Comparison of ENCODE assay signal across 18 cellular contexts in the genomic region with DNA sequence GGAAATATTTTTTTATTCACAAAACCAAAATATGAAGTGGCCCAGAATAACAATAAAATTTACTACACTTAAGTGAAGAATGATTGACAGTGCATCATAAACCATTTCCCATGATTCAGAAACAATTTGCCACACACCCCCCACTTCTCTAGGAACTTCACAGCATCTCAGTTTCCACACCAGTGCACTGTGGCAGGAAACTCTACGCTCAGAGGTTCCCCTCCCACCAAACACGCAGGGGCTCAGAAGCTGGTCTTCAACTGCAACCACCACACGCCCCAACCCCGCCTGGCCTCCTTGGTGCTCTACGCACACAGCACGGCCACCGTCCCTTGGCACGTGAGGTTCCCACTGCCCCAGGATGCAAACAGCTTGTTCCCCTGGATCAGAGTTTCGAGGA.
DNase-seq lines count a peak whose midpoint lies in the region; ATAC-seq, FAIRE-seq and TF ChIP-seq lines count a peak whose summit lies in the region.
"Had no signal": no experiment of that assay in that cellular context is flagged by ENCODE, and none has a peak within 500 bp of the region (broad histone marks: within the 10 kb centered on the region; RNA-seq: fewer than 3 reads in every experiment).

No MANE protein-coding gene starts in this region.

- H4K8ac ChIP-seq in neuronal stem cell (ENCODE audit: low read depth, low read length), result no peak overlapping the region

- ATAC-seq in right lobe of liver (no peak), HepG2 (no peak), K562 (no peak), GM18511 (IDR thresholded peaks at IDR 0.05; ENCODE audit: unreplicated experiment) (no peak)
- ATAC-seq: left colon had no signal

- TF ChIP-seq EP300 in HepG2 (IDR thresholded peaks at IDR 0.05; ENCODE audit: low read depth in 2 of 2, low read length in 2 of 2) (no peak), HepG2 (CRISPR knock-in tag; IDR thresholded peaks at IDR 0.05; ENCODE audit: borderline replicate concordance) (no peak), K562 (IDR thresholded peaks at IDR 0.05; ENCODE audit: low read length) (no peak)

- WGBS in right lobe of liver (ENCODE audit: insufficient coverage, low coverage, low lambda C conversion rate, missing lambda C conversion rate), result 81% methylated on average over 8 of the region's 9 CpGs
- WGBS in HepG2 (ENCODE audit: low lambda C conversion rate), result 56% methylated on average over 5 of the region's 9 CpGs
- 82% methylated on average over 9 of the region's 9 CpGs for WGBS in K562 (ENCODE audit: insufficient coverage, low coverage, missing lambda C conversion rate)
- no CpG with 5 or more reads among the region's 9 CpGs for WGBS in neuronal stem cell (ENCODE audit: extremely low coverage in 2 of 2, insufficient read length in 2 of 2, insufficient replicate concordance in 1 of 2), 2 donors

- H2BK15ac ChIP-seq in neuronal stem cell (ENCODE audit: low read length), result no peak overlapping the region

- H3K18ac ChIP-seq in neuronal stem cell (ENCODE audit: low read length), result no peak overlapping the region

- H3K4ac ChIP-seq in neuronal stem cell (ENCODE audit: low read length), result no peak overlapping the region

- DNase-seq in right lobe of liver, result peak in 2 of 3 donors; percentile 43 to 44
- DNase-seq in HepG2 (ENCODE audit: low spot score), result no peak
- DNase-seq in K562 (ENCODE audit: extremely low read depth in 1 of 4, low spot score in 3 of 4), result no peak
- DNase-seq in neuronal stem cell (ENCODE audit: low spot score), result no peak
- DNase-seq in NCI-H1694 treated with DMSO at 0.1 percent for 48 hours (lab: John Stamatoyannopoulos, UW), result no peak
- DNase-seq in foreskin fibroblast, result no peak
- DNase-seq in stimulated activated CD4-positive, alpha-beta T cell treated with anti-CD3 and anti-CD28 coated beads, Interleukin-2, amount 100 ng/mL, for 48 hours, result no peak
- DNase-seq: anterior cingulate cortex, Calu3, cerebellar nuclear complex, left colon, NCI-H187 treated with DMSO at 0.1 percent for 48 hours, NCI-H510A had no signal

- H3K4me2 ChIP-seq in HepG2 (ENCODE audit: low read depth, low read length) (no peak overlapping the region), K562 (ENCODE audit: insufficient read depth, low read length) (no peak overlapping the region), neuronal stem cell (ENCODE audit: insufficient read depth, low read length, poor library complexity, severe bottlenecking) (no peak overlapping the region)

- POLR2A ChIA-PET in HepG2 (lab: Yijun Ruan, JAX) (no interaction called here), K562 (lab: Yijun Ruan, JAX) (interaction anchor here (0.6 kb wide), 1 partner anchor 1391 kb away, joined by 3 read pairs; no protein-coding TSS in a partner anchor)

- no peak overlapping the region for H3K23ac ChIP-seq in neuronal stem cell (ENCODE audit: low read depth, low read length, poor library complexity)

- no peaks in the 10 kb centered on the region for H3K4me1 ChIP-seq in right lobe of liver
- peaks cover 9% of the 10 kb centered on the region for H3K4me1 ChIP-seq in HepG2 (ENCODE audit: insufficient read depth, low read length)
- peaks cover 0 to 39% of the 10 kb centered on the region in 2 experiments; a peak in 2 of 5 replicates for H3K4me1 ChIP-seq in K562 (replicated peaks in 1 of 2; ENCODE audit: control insufficient read depth in 2 of 2, insufficient read depth in 2 of 2, low read length in 2 of 2)
- peaks cover 0 to 5% of the 10 kb centered on the region in 2 donors for H3K4me1 ChIP-seq in neuronal stem cell (ENCODE audit: control insufficient read depth in 2 of 2, insufficient read depth in 1 of 2, low read depth in 1 of 2, low read length in 2 of 2)
- H3K4me1 ChIP-seq: HAP-1, SJCRH30, suprapubic skin had no signal

- H3K27ac ChIP-seq in right lobe of liver, result no peak overlapping the region
- H3K27ac ChIP-seq in HepG2 (ENCODE audit: extremely low read length, insufficient read depth, low read length), result no peak overlapping the region
- H3K27ac ChIP-seq in K562 (ENCODE audit: extremely low read depth, low read depth, low read length), result no peak overlapping the region
- no peak overlapping the region for H3K27ac ChIP-seq in neuronal stem cell (replicated peaks; ENCODE audit: low read length)
- H3K27ac ChIP-seq: SJCRH30, suprapubic skin had no signal

- no peak overlapping the region for H3K14ac ChIP-seq in neuronal stem cell (ENCODE audit: low read length)

- no peak overlapping the region for H2BK12ac ChIP-seq in neuronal stem cell (ENCODE audit: low read length)

- BruUV-seq in HepG2 (replicated peaks; lab: Mats Ljungman, UMichigan) (no TSS peak), K562 (replicated peaks; lab: Mats Ljungman, UMichigan) (no TSS peak)

- H3K9me3 ChIP-seq in right lobe of liver (no peaks in the 10 kb centered on the region), HepG2 (ENCODE audit: low read length) (no peaks in the 10 kb centered on the region), K562 (replicated peaks; ENCODE audit: control insufficient read depth, insufficient read depth, low read depth, low read length) (no peaks in the 10 kb centered on the region), neuronal stem cell (replicated peaks in 1 of 2; ENCODE audit: control insufficient read depth in 2 of 2, insufficient read depth in 1 of 2, low read depth in 1 of 2, low read length in 2 of 2) (no peaks in the 10 kb centered on the region)
- H3K9me3 ChIP-seq: HAP-1, SJCRH30, suprapubic skin had no signal

- H3K79me2 ChIP-seq in HepG2 (ENCODE audit: insufficient read depth, low read length) (no peaks in the 10 kb centered on the region), K562 (ENCODE audit: control insufficient read depth, insufficient read depth, low read length) (peaks cover 14% of the 10 kb centered on the region)

- peaks cover 5% of the 10 kb centered on the region for H3K9me1 ChIP-seq in K562 (ENCODE audit: control insufficient read depth, insufficient read depth, low read length)

- no peak overlapping the region for H2BK120ac ChIP-seq in neuronal stem cell (ENCODE audit: low read depth, low read length)

- TF ChIP-seq RAD21 in HepG2 (CRISPR knock-in tag; IDR thresholded peaks at IDR 0.05) (no peak), K562 (CRISPR knock-in tag; conservative IDR thresholded peaks at IDR 0.05 in 1 of 2, IDR thresholded peaks at IDR 0.05 in 1 of 2) (no peak)

- H3K4me3 ChIP-seq in right lobe of liver, result no peak overlapping the region
- H3K4me3 ChIP-seq in HepG2 (replicated peaks in 1 of 3; ENCODE audit: insufficient read depth in 1 of 3, low read depth in 2 of 3, low read length in 3 of 3), result no peak overlapping the region
- H3K4me3 ChIP-seq in K562, result no peak overlapping the region
- peak overlapping the region in 1 of 2 donors; percentile 57 for H3K4me3 ChIP-seq in neuronal stem cell (ENCODE audit: low read length in 2 of 2)
- no peak overlapping the region for H3K4me3 ChIP-seq in foreskin fibroblast (ENCODE audit: low read depth in 1 of 2, low read length in 2 of 2)
- H3K4me3 ChIP-seq: HAP-1, SJCRH30, suprapubic skin had no signal

- no peak overlapping the region for H2AK5ac ChIP-seq in neuronal stem cell (ENCODE audit: low read depth, low read length)

- no peak overlapping the region for H3K9ac ChIP-seq in HepG2 (ENCODE audit: insufficient read depth, low read depth, low read length)
- H3K9ac ChIP-seq in K562 (ENCODE audit: insufficient read depth in 1 of 2, low read depth in 2 of 2, low read length in 2 of 2), result no peak overlapping the region
- no peak overlapping the region for H3K9ac ChIP-seq in neuronal stem cell (ENCODE audit: low read depth, low read length, poor library complexity)

- CTCF ChIA-PET in HepG2 (lab: Yijun Ruan, JAX; ENCODE audit: low intra/inter-chr PET ratio, low total read pairs), result interaction anchor here (0.9 kb wide), 1 partner anchor 134 kb away, joined by 3 read pairs; no protein-coding TSS in a partner anchor
- CTCF ChIA-PET in K562 (lab: Yijun Ruan, JAX; ENCODE audit: low intra/inter-chr PET ratio), result no interaction called here

- in situ Hi-C loops in HepG2 (cut with HindIII; ENCODE audit: extremely low pct_ligation_motif_present, low pct_unique_long_range_greater_than_20kb), result no loop called here
- in situ Hi-C loops in K562 (cut with MboI), result no loop called here

- H4K20me1 ChIP-seq in HepG2 (ENCODE audit: insufficient read depth, low read length) (no peaks in the 10 kb centered on the region), K562 (replicated peaks; ENCODE audit: control insufficient read depth, insufficient read depth, low read length) (no peaks in the 10 kb centered on the region; the same call in 1 of the 2 replicates)

- peak overlapping the region; percentile 29 for H2BK5ac ChIP-seq in neuronal stem cell (ENCODE audit: low read length)

- H3K36me3 ChIP-seq in right lobe of liver (no peaks in the 10 kb centered on the region), HepG2 (replicated peaks in 1 of 2; ENCODE audit: control insufficient read depth in 1 of 2, insufficient read depth in 2 of 2, low read length in 2 of 2) (no peaks in the 10 kb centered on the region), K562 (ENCODE audit: control insufficient read depth, insufficient read depth, low read length) (peaks cover 4% of the 10 kb centered on the region; the same call in 1 of the 3 replicates), neuronal stem cell (replicated peaks in 1 of 2; ENCODE audit: control insufficient read depth in 2 of 2, insufficient read depth in 2 of 2, low read length in 2 of 2) (no peaks in the 10 kb centered on the region)
- H3K36me3 ChIP-seq: HAP-1, SJCRH30, suprapubic skin had no signal

- H3K79me1 ChIP-seq in neuronal stem cell (ENCODE audit: low read depth, low read length), result no peaks in the 10 kb centered on the region

- H3K27me3 ChIP-seq in right lobe of liver (no peaks in the 10 kb centered on the region), HepG2 (ENCODE audit: control insufficient read depth in 1 of 2, insufficient read depth in 2 of 2, low read length in 2 of 2) (peaks cover 2 to 36% of the 10 kb centered on the region in 2 experiments; a peak in 4 of 5 replicates), K562 (ENCODE audit: control insufficient read depth in 2 of 2, insufficient read depth in 2 of 2, low read length in 2 of 2) (no peaks in the 10 kb centered on the region), neuronal stem cell (ENCODE audit: control insufficient read depth in 3 of 3, insufficient read depth in 3 of 3, low read depth in 1 of 3, low read length in 3 of 3) (peaks cover 0 to 24% (median 0%) of the 10 kb centered on the region in 3 experiments)
- H3K27me3 ChIP-seq: suprapubic skin had no signal

- TF ChIP-seq CTCF in right lobe of liver (IDR thresholded peaks at IDR 0.05) (no peak), HepG2 (CRISPR knock-in tag; IDR thresholded peaks at IDR 0.05) (no peak), K562 (IDR thresholded peaks at IDR 0.05 in 2 of 3, conservative IDR thresholded peaks at IDR 0.05 in 1 of 3; ENCODE audit: insufficient read depth in 2 of 3, low read depth in 1 of 3, low read length in 3 of 3) (no peak), foreskin fibroblast (IDR thresholded peaks at IDR 0.05; ENCODE audit: low read depth, low read length) (no peak)

- intact Hi-C loops in right lobe of liver (cut with DNase I), result no loop called here
- intact Hi-C loops in HepG2 (cut with micrococcal nuclease; ENCODE audit: unreplicated experiment), result no loop called here
- intact Hi-C loops in K562 (cut with micrococcal nuclease), result loop anchor here (5.0 kb wide), 1 partner anchor 132 kb away; no protein-coding TSS in a partner anchor

- TF ChIP-seq POLR2A in right lobe of liver (IDR thresholded peaks at IDR 0.05) (no peak), HepG2 (IDR thresholded peaks at IDR 0.05; ENCODE audit: insufficient read depth in 1 of 2, low read depth in 2 of 2, low read length in 2 of 2) (no peak), K562 (conservative IDR thresholded peaks at IDR 0.05) (no peak)

- FAIRE-seq in HepG2 (lab: Jason Lieb, UNC) (no peak), K562 (lab: Jason Lieb, UNC) (no peak)
- FAIRE-seq: G401.6 had no signal

- H2AFZ ChIP-seq in HepG2 (ENCODE audit: low read length) (no peak overlapping the region), K562 (ENCODE audit: low read depth, low read length) (no peak overlapping the region), neuronal stem cell (ENCODE audit: low read length) (no peak overlapping the region)

- H4K91ac ChIP-seq in neuronal stem cell (ENCODE audit: low read depth, low read length, poor library complexity), result no peak overlapping the region

Comparison
In these comparisons a context has a peak if more than half of its experiments do, and no peak if none do; other contexts are left out.
1. DNase-seq: peak in right lobe of liver (2 of 3); none in HepG2 (single experiment), K562 (0 of 4), neuronal stem cell (single experiment), NCI-H1694 treated with DMSO at 0.1 percent for 48 hours (single experiment), foreskin fibroblast (0 of 2) and stimulated activated CD4-positive, alpha-beta T cell treated with anti-CD3 and anti-CD28 coated beads, Interleukin-2, amount 100 ng/mL, for 48 hours (0 of 2).